In genomic region chr12:58554522-58555157, GRCh38 we compare ENCODE assay signal across 28 cellular contexts.
"Had no signal": no experiment of that assay in that cellular context is flagged by ENCODE, and none has a peak within 500 bp of the region (broad histone marks: within the 10 kb centered on the region; RNA-seq: fewer than 3 reads in every experiment).

No MANE protein-coding gene starts in this region.

- H3K27ac ChIP-seq: esophagus squamous epithelium, heart right ventricle, left lung, ovary, psoas muscle, sigmoid colon, skin epidermis, spleen, stomach, transverse colon, upper lobe of right lung had no signal

- H3K4me3 ChIP-seq: esophagus squamous epithelium, heart right ventricle, left lung, mucosa of descending colon, ovary, psoas muscle, sigmoid colon, skin epidermis, spleen, stomach, transverse colon, upper lobe of right lung had no signal

- H3K27ac Mint-ChIP-seq: effector memory CD8-positive, alpha-beta T cell; mesothelial cell of epicardium; naive B cell; natural killer cell treated with Interleukin-12 subunit alpha and Interleukin-12 subunit beta and Interleukin-15 and Interleukin-18, amount 100 ng/mL, for 72 hours; stimulated activated naive B cell treated with anti-CD40 and anti-IgM and Interleukin-4, amounts not matched to agents 10 μg/mL and 1 μg/mL and 100 μg/mL, for 72 hours had no signal

- H3K27me3 ChIP-seq: esophagus squamous epithelium, heart right ventricle, left lung, ovary, sigmoid colon, spleen, stomach, transverse colon, upper lobe of right lung had no signal

- H3K9me3 ChIP-seq: esophagus squamous epithelium, heart right ventricle, left lung, mucosa of descending colon, ovary, psoas muscle, sigmoid colon, spleen, stomach, transverse colon, upper lobe of right lung had no signal

- ATAC-seq: effector memory CD8-positive, alpha-beta T cell; heart right ventricle; left cardiac atrium; left lung; mucosa of descending colon; natural killer cell treated with Interleukin-12 subunit alpha and Interleukin-12 subunit beta and Interleukin-15 and Interleukin-18, amount 100 ng/mL, for 72 hours; psoas muscle; right cardiac atrium; stimulated activated naive B cell treated with anti-CD40 and anti-IgM and Interleukin-4, amounts not matched to agents 10 μg/mL and 1 μg/mL and 100 μg/mL, for 72 hours; upper lobe of right lung had no signal

- H3K9me3 Mint-ChIP-seq: central memory CD8-positive, alpha-beta T cell; natural killer cell treated with Interleukin-12 subunit alpha and Interleukin-12 subunit beta and Interleukin-15 and Interleukin-18, amount 100 ng/mL, for 72 hours; stimulated activated naive B cell treated with anti-CD40 and anti-IgM and Interleukin-4, amounts not matched to agents 10 μg/mL and 1 μg/mL and 100 μg/mL, for 72 hours had no signal

- H3K4me1 ChIP-seq: esophagus squamous epithelium, heart right ventricle, left lung, psoas muscle, sigmoid colon, spleen, stomach, transverse colon, upper lobe of right lung had no signal

- H3K4me1 Mint-ChIP-seq: central memory CD8-positive, alpha-beta T cell; naive B cell; neural crest cell; stimulated activated naive B cell treated with anti-CD40 and anti-IgM and Interleukin-4, amounts not matched to agents 10 μg/mL and 1 μg/mL and 100 μg/mL, for 72 hours had no signal

- DNase-seq: cortex of kidney; effector memory CD8-positive, alpha-beta T cell; erythroblast; esophagus squamous epithelium; foreskin melanocyte; glutamatergic neuron; heart right ventricle; hippocampal formation; left cardiac atrium; left lung; mesenchymal stem cell; mucosa of descending colon; naive B cell; ovary; posterior cingulate gyrus; psoas muscle; right cardiac atrium; sigmoid colon; spleen; stimulated activated naive B cell treated with anti-CD40 and anti-IgM and Interleukin-4, amounts not matched to agents 10 μg/mL and 1 μg/mL and 100 μg/mL, for 72 hours; stomach; transverse colon; upper lobe of right lung had no signal

- H3K36me3 Mint-ChIP-seq: mesothelial cell of epicardium; naive B cell; natural killer cell treated with Interleukin-12 subunit alpha and Interleukin-12 subunit beta and Interleukin-15 and Interleukin-18, amount 100 ng/mL, for 72 hours; stimulated activated naive B cell treated with anti-CD40 and anti-IgM and Interleukin-4, amounts not matched to agents 10 μg/mL and 1 μg/mL and 100 μg/mL, for 72 hours had no signal

- H3K27me3 Mint-ChIP-seq: central memory CD8-positive, alpha-beta T cell; effector memory CD8-positive, alpha-beta T cell; naive B cell; natural killer cell treated with Interleukin-12 subunit alpha and Interleukin-12 subunit beta and Interleukin-15 and Interleukin-18, amount 100 ng/mL, for 72 hours had no signal

- H3K4me3 Mint-ChIP-seq: central memory CD8-positive, alpha-beta T cell; effector memory CD8-positive, alpha-beta T cell; mesothelial cell of epicardium; natural killer cell treated with Interleukin-12 subunit alpha and Interleukin-12 subunit beta and Interleukin-15 and Interleukin-18, amount 100 ng/mL, for 72 hours; neural crest cell; stimulated activated naive B cell treated with anti-CD40 and anti-IgM and Interleukin-4, amounts not matched to agents 10 μg/mL and 1 μg/mL and 100 μg/mL, for 72 hours had no signal

- H3K36me3 ChIP-seq: esophagus squamous epithelium, heart right ventricle, left lung, ovary, sigmoid colon, spleen, stomach, transverse colon, upper lobe of right lung had no signal
